Comparison of ENCODE assay signal across 8 cellular contexts in genomic region chr11:33065445-33066178, GRCh38. TPM values are rescaled to one million over a fixed set of nuclear protein-coding genes. Genes with fewer than 3 reads are reported as not detected.
A peak's percentile ranks its signal among the peaks of the same experiment; 100 is the strongest.
DNase-seq lines count a peak whose midpoint lies in the region; ATAC-seq and TF ChIP-seq lines count a peak whose summit lies in the region.

No MANE protein-coding gene starts in this region.

- H3K27me3 ChIP-seq in AG04450 (ENCODE audit: control insufficient read depth, insufficient read depth, low read length) (no peaks in the 10 kb centered on the region), neutrophil (no peaks in the 10 kb centered on the region)

- no peak overlapping the region for H3K4me3 Mint-ChIP-seq in activated T-helper 1 cell treated with anti-CD3 and anti-CD28 coated beads, Interleukin-12 subunit alpha, Interleukin-12 subunit beta, Interleukin-2, Interleukin-4 antibody, amounts not matched to agents 30 ng/mL and 10 ng/mL and 1 ng/mL, durations not matched to agents 14 hours and 24 hours and 36 hours

- CTCF ChIA-PET in AG04450 (lab: Charles Lee): interaction anchor here (0.6 to 7.1 kb wide), 30 partner anchors 8 to 626 kb away, joined by 3 to 110 read pairs (median 3); no protein-coding TSS in a partner anchor

- POLR2A ChIA-PET in AG04450 (lab: Yijun Ruan, JAX): interaction anchor here (1.1 to 1.4 kb wide), 2 partner anchors 26 to 50 kb away, joined by 4 to 8 read pairs; partner anchors contain the start of genes DEPDC7 and TCP11L1

- intact Hi-C loops in activated T-helper 1 cell treated with anti-CD3 and anti-CD28 coated beads, Interleukin-12 subunit alpha, Interleukin-12 subunit beta, Interleukin-2, Interleukin-4 antibody, amounts not matched to agents 30 ng/mL and 10 ng/mL and 1 ng/mL, durations not matched to agents 14 hours and 24 hours and 36 hours (cut with micrococcal nuclease): loop anchor here (1.0 to 10.0 kb wide), 5 partner anchors 105 to 481 kb away; partner anchors contain the start of gene EIF3M

- no peaks in the 10 kb centered on the region for H3K9me3 Mint-ChIP-seq in activated T-helper 1 cell treated with anti-CD3 and anti-CD28 coated beads, Interleukin-12 subunit alpha, Interleukin-12 subunit beta, Interleukin-2, Interleukin-4 antibody, amounts not matched to agents 30 ng/mL and 10 ng/mL and 1 ng/mL, durations not matched to agents 14 hours and 24 hours and 36 hours

- TF ChIP-seq CTCF in AG04450 (IDR thresholded peaks at IDR 0.05; ENCODE audit: low read depth, low read length) (peak; percentile 96), neutrophil (IDR thresholded peaks at IDR 0.05) (peak; percentile 81)

- peaks cover 28 to 30% of the 10 kb centered on the region in 2 experiments for H3K4me1 ChIP-seq in neutrophil (ENCODE audit: control insufficient read depth in 1 of 2, insufficient read depth in 1 of 2, low read depth in 1 of 2, low read length in 1 of 2)

- peak; percentile 34 for DNase-seq in AG04450 (ENCODE audit: low read depth, low spot score)
- peak; percentile 56 for DNase-seq in HuH-7 (ENCODE audit: low spot score)
- DNase-seq in RPMI7951 (ENCODE audit: low read depth): peak; percentile 51
- peak; percentile 47 for DNase-seq in activated T-helper 1 cell treated with anti-CD3 and anti-CD28 coated beads, Interleukin-12 subunit alpha, Interleukin-12 subunit beta, Interleukin-2, Interleukin-4 antibody, amounts not matched to agents 30 ng/mL and 10 ng/mL and 1 ng/mL, durations not matched to agents 14 hours and 24 hours and 36 hours (ENCODE audit: low spot score)
- peak; percentile 49 for DNase-seq in fibroblast of the conjunctiva (ENCODE audit: low read depth)
- DNase-seq in superior temporal gyrus (ENCODE audit: extremely low spot score): peak; percentile 72

- H3K27me3 Mint-ChIP-seq in activated T-helper 1 cell treated with anti-CD3 and anti-CD28 coated beads, Interleukin-12 subunit alpha, Interleukin-12 subunit beta, Interleukin-2, Interleukin-4 antibody, amounts not matched to agents 30 ng/mL and 10 ng/mL and 1 ng/mL, durations not matched to agents 14 hours and 24 hours and 36 hours (ENCODE audit: insufficient read depth): no peaks in the 10 kb centered on the region

- peaks cover 57% of the 10 kb centered on the region for H3K36me3 ChIP-seq in neutrophil

- peaks cover 28% of the 10 kb centered on the region for H3K36me3 Mint-ChIP-seq in activated T-helper 1 cell treated with anti-CD3 and anti-CD28 coated beads, Interleukin-12 subunit alpha, Interleukin-12 subunit beta, Interleukin-2, Interleukin-4 antibody, amounts not matched to agents 30 ng/mL and 10 ng/mL and 1 ng/mL, durations not matched to agents 14 hours and 24 hours and 36 hours (ENCODE audit: low read depth)

- H3K27ac Mint-ChIP-seq in activated T-helper 1 cell treated with anti-CD3 and anti-CD28 coated beads, Interleukin-12 subunit alpha, Interleukin-12 subunit beta, Interleukin-2, Interleukin-4 antibody, amounts not matched to agents 30 ng/mL and 10 ng/mL and 1 ng/mL, durations not matched to agents 14 hours and 24 hours and 36 hours: no peak overlapping the region

- peak; percentile 47 for ATAC-seq in GM19025 (IDR thresholded peaks at IDR 0.05; ENCODE audit: low read depth, unreplicated experiment)

- H3K9me3 ChIP-seq in AG04450 (ENCODE audit: control insufficient read depth, insufficient read depth, low read length) (no peaks in the 10 kb centered on the region; the same call in 1 of the 2 replicates), neutrophil (no peaks in the 10 kb centered on the region)

- H3K4me1 Mint-ChIP-seq in activated T-helper 1 cell treated with anti-CD3 and anti-CD28 coated beads, Interleukin-12 subunit alpha, Interleukin-12 subunit beta, Interleukin-2, Interleukin-4 antibody, amounts not matched to agents 30 ng/mL and 10 ng/mL and 1 ng/mL, durations not matched to agents 14 hours and 24 hours and 36 hours (ENCODE audit: low read depth): peaks cover 49% of the 10 kb centered on the region

- no peak overlapping the region for H3K27ac ChIP-seq in AG04450 (ENCODE audit: low read depth, low read length)
- H3K27ac ChIP-seq in neutrophil: no peak overlapping the region

- H3K4me3 ChIP-seq in AG04450 (ENCODE audit: low read depth, low read length) (no peak overlapping the region), neutrophil (ENCODE audit: low read depth in 1 of 2, low read length in 1 of 2) (no peak overlapping the region)

RNA-seq across cellular contexts. Expression of gene TCP11L1, which starts 26.2 kb away (rescaled TPM):
- 18.7 and 21.4 TPM in 2 replicates for polyA plus RNA-seq in AG04450 (2011; rRNA removed)
- polyA minus RNA-seq in AG04450 (2011; rRNA and poly(A)+ RNA removed): 47.1 and 50.1 TPM in 2 replicates
- 12.4 and 18.5 TPM in 2 replicates for total RNA-seq in RPMI7951 (2014; rRNA removed; shearing (Covaris generic))
- 15.0 and 16.1 TPM in 2 replicates for total RNA-seq in activated T-helper 1 cell treated with anti-CD3 and anti-CD28 coated beads, Interleukin-12 subunit alpha, Interleukin-12 subunit beta, Interleukin-2, Interleukin-4 antibody, amounts not matched to agents 30 ng/mL and 10 ng/mL and 1 ng/mL, durations not matched to agents 14 hours and 24 hours and 36 hours

RNA-seq across cellular contexts. Expression of gene DEPDC7, which starts 49.9 kb away (rescaled TPM):
- polyA plus RNA-seq in AG04450 (2011; rRNA removed): 13.5 and 17.8 TPM in 2 replicates
- 4.4 and 6.6 TPM in 2 replicates for polyA minus RNA-seq in AG04450 (2011; rRNA and poly(A)+ RNA removed)
- 14.7 TPM in 2 replicates for total RNA-seq in RPMI7951 (2014; rRNA removed; shearing (Covaris generic))
- 0.26 and 0.61 TPM in 2 replicates for total RNA-seq in activated T-helper 1 cell treated with anti-CD3 and anti-CD28 coated beads, Interleukin-12 subunit alpha, Interleukin-12 subunit beta, Interleukin-2, Interleukin-4 antibody, amounts not matched to agents 30 ng/mL and 10 ng/mL and 1 ng/mL, durations not matched to agents 14 hours and 24 hours and 36 hours
